In genomic region chr9:131804826-131805225, GRCh38 we compare ENCODE assay signal across 19 cellular contexts.
A peak's percentile ranks its signal among the peaks of the same experiment; 100 is the strongest.
DNase-seq lines count a peak whose midpoint lies in the region; ATAC-seq and TF ChIP-seq lines count a peak whose summit lies in the region.
"Had no signal": no experiment of that assay in that cellular context is flagged by ENCODE, and none has a peak within 500 bp of the region (broad histone marks: within the 10 kb centered on the region; RNA-seq: fewer than 3 reads in every experiment).

No MANE protein-coding gene starts in this region.

- TF ChIP-seq CTCF in WTC11 (IDR thresholded peaks at IDR 0.05), result no peak

- CTCF ChIA-PET in WTC11 (lab: Charles Lee), result interaction anchor here (0.5 to 0.9 kb wide), 2 partner anchors 68 to 1540 kb away, joined by 3 read pairs; partner anchors contain the start of gene HMCN2

- H3K9me3 Mint-ChIP-seq in WTC11, result no peaks in the 10 kb centered on the region
- peaks cover 5% of the 10 kb centered on the region for H3K9me3 Mint-ChIP-seq in stimulated activated effector memory CD8-positive, alpha-beta T cell treated with anti-CD3 and anti-CD28 coated beads, Interleukin-12 subunit alpha, Interleukin-12 subunit beta, amount 100 ng/mL, for 72 hours

- no peak overlapping the region for H3K27ac Mint-ChIP-seq in WTC11
- H3K27ac Mint-ChIP-seq in stimulated activated effector memory CD8-positive, alpha-beta T cell treated with anti-CD3 and anti-CD28 coated beads, Interleukin-12 subunit alpha, Interleukin-12 subunit beta, amount 100 ng/mL, for 72 hours, result no peak overlapping the region
- H3K27ac Mint-ChIP-seq: T-cell had no signal

- DNase-seq in DMS153 (lab: John Stamatoyannopoulos, UW) (peak; percentile 57), NCI-H1105 (lab: John Stamatoyannopoulos, UW) (peak; percentile 90), NCI-H345 (lab: John Stamatoyannopoulos, UW) (peak; percentile 58), WTC11 (ENCODE audit: low spot score) (no peak), middle frontal gyrus (ENCODE audit: extremely low spot score, low spot score) (no peak), occipital lobe (lab: John Stamatoyannopoulos, UW) (no peak)
- DNase-seq in stimulated activated effector memory CD8-positive, alpha-beta T cell treated with anti-CD3 and anti-CD28 coated beads, Interleukin-12 subunit alpha, Interleukin-12 subunit beta, amount 100 ng/mL, for 72 hours (ENCODE audit: low spot score in 2 of 2), result no peak
- DNase-seq: C1 segment of cervical spinal cord, DMS 273 treated with DMSO at 0.1 percent for 48 hours, HCEC 1CT, MV-4-11, NCI-H1694 treated with DMSO at 0.1 percent for 48 hours, NCI-H2227 treated with DMSO at 0.1 percent for 48 hours, NCI-H748 treated with DMSO at 0.1 percent for 48 hours, PC-9, T-cell, T-helper 9 cell had no signal

- peaks cover 43% of the 10 kb centered on the region for H3K4me1 Mint-ChIP-seq in WTC11
- no peaks in the 10 kb centered on the region for H3K4me1 Mint-ChIP-seq in stimulated activated effector memory CD8-positive, alpha-beta T cell treated with anti-CD3 and anti-CD28 coated beads, Interleukin-12 subunit alpha, Interleukin-12 subunit beta, amount 100 ng/mL, for 72 hours
- H3K4me1 Mint-ChIP-seq: T-cell had no signal

- no peak overlapping the region for H3K4me3 Mint-ChIP-seq in WTC11
- H3K4me3 Mint-ChIP-seq in stimulated activated effector memory CD8-positive, alpha-beta T cell treated with anti-CD3 and anti-CD28 coated beads, Interleukin-12 subunit alpha, Interleukin-12 subunit beta, amount 100 ng/mL, for 72 hours, result no peak overlapping the region
- H3K4me3 Mint-ChIP-seq: T-cell had no signal

- POLR2A ChIA-PET in WTC11 (lab: Charles Lee), result no interaction called here

- no peak for ATAC-seq in WTC11
- no peak for ATAC-seq in stimulated activated effector memory CD8-positive, alpha-beta T cell treated with anti-CD3 and anti-CD28 coated beads, Interleukin-12 subunit alpha, Interleukin-12 subunit beta, amount 100 ng/mL, for 72 hours
- no peak for ATAC-seq in GM21529 (IDR thresholded peaks at IDR 0.05; ENCODE audit: unreplicated experiment)
- ATAC-seq: K562, T-cell had no signal

- no peaks in the 10 kb centered on the region for H3K27me3 Mint-ChIP-seq in WTC11 (ENCODE audit: low read depth)

- H3K36me3 Mint-ChIP-seq in WTC11, result no peaks in the 10 kb centered on the region
- no peaks in the 10 kb centered on the region for H3K36me3 Mint-ChIP-seq in stimulated activated effector memory CD8-positive, alpha-beta T cell treated with anti-CD3 and anti-CD28 coated beads, Interleukin-12 subunit alpha, Interleukin-12 subunit beta, amount 100 ng/mL, for 72 hours
- H3K36me3 Mint-ChIP-seq: T-cell had no signal

TF ChIP-seq in WTC11, 78 proteins besides CTCF, POLR2A, EP300 and RAD21:
- TF ChIP-seq ZNF423 (CRISPR knock-in tag; IDR thresholded peaks at IDR 0.05) (peak; percentile 53; the same call in 1 of the 2 replicates), MXD4 (CRISPR knock-in tag; IDR thresholded peaks at IDR 0.05; ENCODE audit: borderline replicate concordance) (no peak)

Comparison
In these comparisons a context has a peak if more than half of its experiments do, and no peak if none do; other contexts are left out.
1. DNase-seq: peak in DMS153 (single experiment), NCI-H1105 (single experiment) and NCI-H345 (single experiment); none in WTC11 (single experiment), stimulated activated effector memory CD8-positive, alpha-beta T cell treated with anti-CD3 and anti-CD28 coated beads, Interleukin-12 subunit alpha, Interleukin-12 subunit beta, amount 100 ng/mL, for 72 hours (0 of 2), middle frontal gyrus (single experiment) and occipital lobe (single experiment).